In the genomic region with DNA sequence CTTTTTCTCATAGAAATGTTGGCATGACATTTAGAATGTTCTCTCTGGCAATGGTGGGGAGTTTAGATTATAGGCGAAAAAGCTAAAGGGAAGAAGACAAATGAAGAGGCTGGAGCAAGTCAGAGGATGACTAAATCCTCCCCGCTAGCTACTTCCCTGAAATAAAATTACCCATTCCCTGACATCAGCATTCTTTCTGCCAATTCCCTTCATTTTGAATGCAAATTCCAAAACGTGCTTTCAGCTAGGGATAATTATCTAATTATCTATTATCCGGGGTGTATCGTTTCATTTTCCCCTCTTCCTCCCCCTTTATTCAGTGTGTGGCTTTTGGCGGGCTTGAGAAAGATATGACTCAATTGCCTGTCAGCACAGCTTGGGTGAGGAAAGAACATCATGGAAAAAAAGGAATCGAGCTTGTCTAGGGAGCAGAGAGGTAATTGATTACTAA, we compare ENCODE assay signal across 14 cellular contexts.
DNase-seq lines count a peak whose midpoint lies in the region; FAIRE-seq and TF ChIP-seq lines count a peak whose summit lies in the region.
"Had no signal": no experiment of that assay in that cellular context is flagged by ENCODE, and none has a peak within 500 bp of the region (broad histone marks: within the 10 kb centered on the region; RNA-seq: fewer than 3 reads in every experiment).

No MANE protein-coding gene starts in this region.

- intact Hi-C loops in PC-9 (cut with micrococcal nuclease; ENCODE audit: unreplicated experiment) (loop anchor here (2.0 to 10.0 kb wide), 4 partner anchors 145 to 987 kb away; partner anchors contain the start of gene IGFBP3), endothelial cell of umbilical vein (cut with micrococcal nuclease) (no loop called here), kidney (cut with DNase I) (no loop called here)

- peak overlapping the region; percentile 34 for H3K9ac ChIP-seq in GM23248
- no peak overlapping the region for H3K9ac ChIP-seq in endothelial cell of umbilical vein (replicated peaks; ENCODE audit: extremely low read depth, insufficient read depth, low read length)
- H3K9ac ChIP-seq in kidney (ENCODE audit: low read length in 2 of 2): no peak overlapping the region

- no peak for TF ChIP-seq POLR2A in endothelial cell of umbilical vein (IDR thresholded peaks at IDR 0.05; ENCODE audit: low read depth, low read length)

- H3K27me3 ChIP-seq in GM23248 (replicated peaks; ENCODE audit: insufficient read depth) (no peaks in the 10 kb centered on the region), PC-9 (ENCODE audit: insufficient read depth, low read depth) (no peaks in the 10 kb centered on the region), endothelial cell of umbilical vein (ENCODE audit: control insufficient read depth in 2 of 2, insufficient read depth in 2 of 2, low read length in 2 of 2) (no peaks in the 10 kb centered on the region)
- H3K27me3 ChIP-seq: right atrium auricular region had no signal

- BruUV-seq in PC-9 (replicated peaks; lab: Mats Ljungman, UMichigan) (no TSS peak), endothelial cell of umbilical vein (replicated peaks; lab: Mats Ljungman, UMichigan) (no TSS peak)

- no peaks in the 10 kb centered on the region for H3K9me1 ChIP-seq in endothelial cell of umbilical vein (replicated peaks; ENCODE audit: control insufficient read depth, extremely low read depth, insufficient read depth, low read length)

- H3K9me3 ChIP-seq in GM23248 (ENCODE audit: low read depth): no peaks in the 10 kb centered on the region
- no peaks in the 10 kb centered on the region; the same call in 1 of the 2 replicates for H3K9me3 ChIP-seq in PC-9 (ENCODE audit: insufficient read depth, low read depth)
- H3K9me3 ChIP-seq in endothelial cell of umbilical vein (replicated peaks; ENCODE audit: control insufficient read depth, insufficient read depth, low read length): no peaks in the 10 kb centered on the region
- H3K9me3 ChIP-seq in kidney (ENCODE audit: control insufficient read depth in 1 of 2, low read length in 2 of 2): no peaks in the 10 kb centered on the region

- in situ Hi-C loops in GM23248 (cut with MboI): no loop called here

- DNase-seq in GM23248 (peak; percentile 93), PC-9 (peak in 1 of 2 experiments; percentile 12), endothelial cell of umbilical vein (ENCODE audit: low read depth, low spot score) (no peak), renal cortical epithelial cell (ENCODE audit: low read depth) (peak; percentile 97), Kasumi-1 (lab: John Stamatoyannopoulos, UW) (no peak), kidney (no peak)
- no peak for DNase-seq in stimulated activated CD4-positive, alpha-beta T cell treated with anti-CD3 and anti-CD28 coated beads, Interleukin-4, amount 100 ng/mL, for 1 hour
- DNase-seq: activated CD8-positive, alpha-beta T cell treated with anti-CD3 and anti-CD28 coated beads for 36 hours; activated naive CD4-positive, alpha-beta T cell treated with anti-CD3 and anti-CD28 coated beads, Interleukin-2, amount 50 U/mL, for 16 hours; NCI-H1417; NCI-H774; T-helper 1 cell had no signal

- H3K4me2 ChIP-seq in GM23248 (ENCODE audit: unreplicated experiment) (peak overlapping the region; percentile 71), PC-9 (peak overlapping the region; percentile 34; the same call in 1 of the 2 replicates), endothelial cell of umbilical vein (ENCODE audit: insufficient read depth, low read length) (no peak overlapping the region)

- H4K20me1 ChIP-seq in GM23248 (ENCODE audit: insufficient read depth): no peaks in the 10 kb centered on the region
- no peaks in the 10 kb centered on the region for H4K20me1 ChIP-seq in PC-9 (ENCODE audit: insufficient read depth)
- H4K20me1 ChIP-seq in endothelial cell of umbilical vein (replicated peaks; ENCODE audit: control insufficient read depth, extremely low read depth, insufficient read depth, low read length): no peaks in the 10 kb centered on the region

- H3F3A ChIP-seq in GM23248 (ENCODE audit: insufficient read depth) (peaks cover 20% of the 10 kb centered on the region), PC-9 (ENCODE audit: insufficient read depth, low read depth) (peaks cover 7% of the 10 kb centered on the region; the same call in 1 of the 2 replicates)

- H3K9me2 ChIP-seq in GM23248 (ENCODE audit: insufficient read depth) (no peaks in the 10 kb centered on the region), PC-9 (ENCODE audit: insufficient read depth) (no peaks in the 10 kb centered on the region)

- FAIRE-seq in endothelial cell of umbilical vein (lab: Jason Lieb, UNC) (peak; percentile 59), kidney (lab: Jason Lieb, UNC) (no peak)
- FAIRE-seq: GM18507 had no signal

- dilution Hi-C loops in endothelial cell of umbilical vein (cut with MboI; ENCODE audit: extremely low pct_ligation_motif_present, low sequenced_read_pairs): no loop called here

- WGBS in GM23248 (ENCODE audit: low coverage in 1 of 2, low lambda C conversion rate in 2 of 2, missing lambda C conversion rate in 2 of 2), 2 experiments: 1 to 3% methylated on average over 7 of the region's 7 CpGs

- H3K4me1 ChIP-seq in GM23248 (ENCODE audit: insufficient read depth) (peaks cover 22% of the 10 kb centered on the region), PC-9 (replicated peaks; ENCODE audit: insufficient read depth) (peaks cover 17% of the 10 kb centered on the region), endothelial cell of umbilical vein (ENCODE audit: control insufficient read depth, extremely low read depth, insufficient read depth, low read length) (peaks cover 10% of the 10 kb centered on the region), kidney (ENCODE audit: control insufficient read depth in 1 of 2, insufficient read depth in 1 of 2, low read depth in 1 of 2, low read length in 2 of 2) (no peaks in the 10 kb centered on the region)
- H3K4me1 ChIP-seq: right atrium auricular region had no signal

- TF ChIP-seq CTCF in PC-9 (conservative IDR thresholded peaks at IDR 0.05): no peak
- TF ChIP-seq CTCF in endothelial cell of umbilical vein (IDR thresholded peaks at IDR 0.05; ENCODE audit: extremely low read depth in 1 of 2, insufficient read depth in 1 of 2, low read depth in 1 of 2, low read length in 2 of 2): no peak
- TF ChIP-seq CTCF in kidney (IDR thresholded peaks at IDR 0.05; ENCODE audit: borderline replicate concordance, extremely low read depth, insufficient read depth): no peak

- H3K27ac ChIP-seq in GM23248 (peak overlapping the region; percentile 82), PC-9 (no peak overlapping the region), endothelial cell of umbilical vein (ENCODE audit: insufficient read depth, low read depth, low read length) (no peak overlapping the region), kidney (ENCODE audit: low read depth in 2 of 2, low read length in 2 of 2) (no peak overlapping the region)
- H3K27ac ChIP-seq: right atrium auricular region had no signal

- CTCF ChIA-PET in PC-9 (lab: Charles Lee): interaction anchor here (0.6 kb wide), 3 partner anchors 51 to 847 kb away, joined by 3 to 19 read pairs (median 3); no protein-coding TSS in a partner anchor
- CTCF ChIA-PET in endothelial cell of umbilical vein (lab: Charles Lee): interaction anchor here (0.9 to 1.6 kb wide), 8 partner anchors 9 to 178 kb away, joined by 3 to 5 read pairs (median 3); no protein-coding TSS in a partner anchor

- no peaks in the 10 kb centered on the region for H3K36me3 ChIP-seq in GM23248 (ENCODE audit: low read depth)
- no peaks in the 10 kb centered on the region for H3K36me3 ChIP-seq in PC-9 (ENCODE audit: low read depth)
- no peaks in the 10 kb centered on the region for H3K36me3 ChIP-seq in endothelial cell of umbilical vein (ENCODE audit: control insufficient read depth in 2 of 2, extremely low read depth in 1 of 2, insufficient read depth in 2 of 2, low read length in 2 of 2)
- H3K36me3 ChIP-seq in kidney (ENCODE audit: control insufficient read depth in 1 of 2, insufficient read depth in 2 of 2, low read length in 2 of 2): no peaks in the 10 kb centered on the region
- H3K36me3 ChIP-seq: right atrium auricular region had no signal

- POLR2A ChIA-PET in PC-9 (lab: Charles Lee; ENCODE audit: unreplicated experiment) (interaction anchor here (0.6 kb wide), 1 partner anchor 424 kb away, joined by 3 read pairs; no protein-coding TSS in a partner anchor), endothelial cell of umbilical vein (lab: Charles Lee) (no interaction called here)

- H2AFZ ChIP-seq in GM23248: 0 out of 2 replicates have a peak overlapping the region, but pooled peaks have one; percentile 11
- no peak overlapping the region for H2AFZ ChIP-seq in PC-9
- no peak overlapping the region for H2AFZ ChIP-seq in endothelial cell of umbilical vein (ENCODE audit: low read depth, low read length)

- H3K79me2 ChIP-seq in GM23248 (ENCODE audit: insufficient read depth) (no peaks in the 10 kb centered on the region), PC-9 (ENCODE audit: low read depth) (no peaks in the 10 kb centered on the region), endothelial cell of umbilical vein (ENCODE audit: control insufficient read depth, insufficient read depth, low read length) (no peaks in the 10 kb centered on the region)

- H3K4me3 ChIP-seq in GM23248 (peak overlapping the region; percentile 25), PC-9 (no peak overlapping the region), endothelial cell of umbilical vein (replicated peaks in 1 of 3; ENCODE audit: insufficient read depth in 1 of 3, low read depth in 1 of 3, low read length in 3 of 3) (no peak overlapping the region), kidney (ENCODE audit: low read length in 2 of 2) (no peak overlapping the region)
- H3K4me3 ChIP-seq: right atrium auricular region had no signal

TF ChIP-seq in endothelial cell of umbilical vein, 7 proteins besides CTCF, POLR2A, EP300 and RAD21:
- TF ChIP-seq FOS (IDR thresholded peaks at IDR 0.05; ENCODE audit: borderline replicate concordance, insufficient read depth, low read length) (peak; percentile 11), JUN (IDR thresholded peaks at IDR 0.05; ENCODE audit: borderline replicate concordance, insufficient read depth, insufficient read length, low read depth) (no peak)
TF ChIP-seq in endothelial cell of umbilical vein: peak in this region for 1.

Comparison
In these comparisons a context has a peak if more than half of its experiments do, and no peak if none do; other contexts are left out.
1. DNase-seq: peak in GM23248 (single experiment) and renal cortical epithelial cell (single experiment); none in endothelial cell of umbilical vein (single experiment), Kasumi-1 (0 of 2), stimulated activated CD4-positive, alpha-beta T cell treated with anti-CD3 and anti-CD28 coated beads, Interleukin-4, amount 100 ng/mL, for 1 hour (single experiment) and kidney (single experiment).